ENCODE assay signal across 1 cellular context in the genomic region with DNA sequence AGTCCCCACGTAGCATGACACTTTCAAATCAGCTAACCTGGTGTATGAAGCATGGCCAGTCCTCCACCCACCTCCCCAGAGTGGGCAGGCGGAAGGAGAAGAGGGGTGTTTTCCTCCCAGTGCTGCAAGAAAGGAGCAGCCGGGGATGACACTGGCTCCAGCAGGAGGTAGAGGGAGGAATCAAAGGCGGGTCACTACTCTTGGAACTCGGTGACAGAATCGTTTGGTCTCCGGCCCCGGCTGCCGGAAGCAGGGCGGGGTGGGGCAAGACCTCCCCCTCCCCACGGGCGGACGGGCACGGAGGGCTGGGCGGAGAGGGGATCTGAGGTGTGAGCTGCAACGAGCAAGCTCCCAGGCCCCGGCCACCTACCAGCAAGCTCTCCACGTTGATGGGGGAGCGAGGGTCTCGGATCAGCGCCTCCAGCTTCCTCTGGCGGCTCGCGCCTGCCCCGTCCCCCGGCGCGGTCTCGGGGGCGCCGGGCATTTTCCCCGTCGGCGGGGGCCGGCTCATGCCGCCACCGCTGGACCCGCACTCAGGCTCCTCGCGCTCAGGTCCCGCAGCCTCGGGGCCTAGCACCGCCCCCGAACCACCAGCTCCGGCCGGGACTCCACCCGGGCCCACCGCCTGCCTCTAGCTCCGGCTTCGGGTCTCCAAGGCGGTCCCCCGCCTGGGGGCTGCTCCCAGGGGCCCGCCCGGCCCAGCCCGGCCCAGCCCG.
TF ChIP-seq lines count a peak whose summit lies in the region.

No MANE protein-coding gene starts in this region.

TF ChIP-seq in HepG2, 621 proteins besides CTCF, POLR2A, EP300 and RAD21 (continued from another document and continues in another):
- peak; percentile 94 for TF ChIP-seq HNRNPL (IDR thresholded peaks at IDR 0.05; ENCODE audit: low read depth, low read length)
- no peak for TF ChIP-seq FOSL1 (CRISPR knock-in tag; IDR thresholded peaks at IDR 0.05; ENCODE audit: borderline replicate concordance)
- TF ChIP-seq ZNF337 (CRISPR knock-in tag; IDR thresholded peaks at IDR 0.05; ENCODE audit: borderline replicate concordance, low read depth), result peak; percentile 56; the same call in 1 of the 2 replicates
- peak; percentile 91 for TF ChIP-seq ZNF670 (CRISPR knock-in tag; IDR thresholded peaks at IDR 0.05; ENCODE audit: borderline replicate concordance)
- TF ChIP-seq, protein P1, sequence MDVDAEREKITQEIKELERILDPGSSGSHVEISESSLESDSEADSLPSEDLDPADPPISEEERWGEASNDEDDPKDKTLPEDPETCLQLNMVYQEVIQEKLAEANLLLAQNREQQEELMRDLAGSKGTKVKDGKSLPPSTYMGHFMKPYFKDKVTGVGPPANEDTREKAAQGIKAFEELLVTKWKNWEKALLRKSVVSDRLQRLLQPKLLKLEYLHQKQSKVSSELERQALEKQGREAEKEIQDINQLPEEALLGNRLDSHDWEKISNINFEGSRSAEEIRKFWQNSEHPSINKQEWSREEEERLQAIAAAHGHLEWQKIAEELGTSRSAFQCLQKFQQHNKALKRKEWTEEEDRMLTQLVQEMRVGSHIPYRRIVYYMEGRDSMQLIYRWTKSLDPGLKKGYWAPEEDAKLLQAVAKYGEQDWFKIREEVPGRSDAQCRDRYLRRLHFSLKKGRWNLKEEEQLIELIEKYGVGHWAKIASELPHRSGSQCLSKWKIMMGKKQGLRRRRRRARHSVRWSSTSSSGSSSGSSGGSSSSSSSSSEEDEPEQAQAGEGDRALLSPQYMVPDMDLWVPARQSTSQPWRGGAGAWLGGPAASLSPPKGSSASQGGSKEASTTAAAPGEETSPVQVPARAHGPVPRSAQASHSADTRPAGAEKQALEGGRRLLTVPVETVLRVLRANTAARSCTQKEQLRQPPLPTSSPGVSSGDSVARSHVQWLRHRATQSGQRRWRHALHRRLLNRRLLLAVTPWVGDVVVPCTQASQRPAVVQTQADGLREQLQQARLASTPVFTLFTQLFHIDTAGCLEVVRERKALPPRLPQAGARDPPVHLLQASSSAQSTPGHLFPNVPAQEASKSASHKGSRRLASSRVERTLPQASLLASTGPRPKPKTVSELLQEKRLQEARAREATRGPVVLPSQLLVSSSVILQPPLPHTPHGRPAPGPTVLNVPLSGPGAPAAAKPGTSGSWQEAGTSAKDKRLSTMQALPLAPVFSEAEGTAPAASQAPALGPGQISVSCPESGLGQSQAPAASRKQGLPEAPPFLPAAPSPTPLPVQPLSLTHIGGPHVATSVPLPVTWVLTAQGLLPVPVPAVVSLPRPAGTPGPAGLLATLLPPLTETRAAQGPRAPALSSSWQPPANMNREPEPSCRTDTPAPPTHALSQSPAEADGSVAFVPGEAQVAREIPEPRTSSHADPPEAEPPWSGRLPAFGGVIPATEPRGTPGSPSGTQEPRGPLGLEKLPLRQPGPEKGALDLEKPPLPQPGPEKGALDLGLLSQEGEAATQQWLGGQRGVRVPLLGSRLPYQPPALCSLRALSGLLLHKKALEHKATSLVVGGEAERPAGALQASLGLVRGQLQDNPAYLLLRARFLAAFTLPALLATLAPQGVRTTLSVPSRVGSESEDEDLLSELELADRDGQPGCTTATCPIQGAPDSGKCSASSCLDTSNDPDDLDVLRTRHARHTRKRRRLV (CRISPR knock-in tag; IDR thresholded peaks at IDR 0.05), result peak; percentile 56; the same call in 1 of the 2 replicates
- TF ChIP-seq RBFOX2 (IDR thresholded peaks at IDR 0.05; ENCODE audit: low read depth, low read length), result peak; percentile 95
- TF ChIP-seq AGO2 (optimal IDR thresholded peaks at IDR 0.05; ENCODE audit: low read depth, low read length), result peak; percentile 100
- peak; percentile 80 for TF ChIP-seq SRSF1 (optimal IDR thresholded peaks at IDR 0.05; ENCODE audit: low read depth, low read length)
- TF ChIP-seq ZNF678 (CRISPR knock-in tag; IDR thresholded peaks at IDR 0.05), result peak; percentile 91
- no peak; the same call in 1 of the 2 replicates for TF ChIP-seq ZNF562 (CRISPR knock-in tag; IDR thresholded peaks at IDR 0.05; ENCODE audit: borderline replicate concordance)
- TF ChIP-seq ZSCAN25 (CRISPR knock-in tag; IDR thresholded peaks at IDR 0.05), result 0 out of 2 replicates have a peak, but pooled peaks have one; percentile 67
- no peak for TF ChIP-seq MAFK (conservative IDR thresholded peaks at IDR 0.05 in 1 of 2, IDR thresholded peaks at IDR 0.05 in 1 of 2; ENCODE audit: low read length in 2 of 2)
- TF ChIP-seq PPARG (CRISPR knock-in tag; conservative IDR thresholded peaks at IDR 0.05), result 0 out of 2 replicates have a peak, but pooled peaks have one; percentile 43
- TF ChIP-seq ZNF569 (CRISPR knock-in tag; IDR thresholded peaks at IDR 0.05; ENCODE audit: borderline replicate concordance), result peak; percentile 65; the same call in 1 of the 2 replicates
- peak; percentile 73; the same call in 1 of the 2 replicates for TF ChIP-seq HOXA3 (CRISPR knock-in tag; IDR thresholded peaks at IDR 0.05)
- TF ChIP-seq MATR3 (CRISPR knock-in tag; IDR thresholded peaks at IDR 0.05), result no peak
- TF ChIP-seq ZNF768 (CRISPR knock-in tag; IDR thresholded peaks at IDR 0.05), result peak; percentile 72; the same call in 1 of the 2 replicates
- TF ChIP-seq SIX4 (CRISPR knock-in tag; IDR thresholded peaks at IDR 0.05), result peak; percentile 66; the same call in 1 of the 2 replicates
- peak; percentile 60; the same call in 1 of the 2 replicates for TF ChIP-seq ZNF431 (CRISPR knock-in tag; IDR thresholded peaks at IDR 0.05; ENCODE audit: borderline replicate concordance, low read depth)
- TF ChIP-seq, protein P2, sequence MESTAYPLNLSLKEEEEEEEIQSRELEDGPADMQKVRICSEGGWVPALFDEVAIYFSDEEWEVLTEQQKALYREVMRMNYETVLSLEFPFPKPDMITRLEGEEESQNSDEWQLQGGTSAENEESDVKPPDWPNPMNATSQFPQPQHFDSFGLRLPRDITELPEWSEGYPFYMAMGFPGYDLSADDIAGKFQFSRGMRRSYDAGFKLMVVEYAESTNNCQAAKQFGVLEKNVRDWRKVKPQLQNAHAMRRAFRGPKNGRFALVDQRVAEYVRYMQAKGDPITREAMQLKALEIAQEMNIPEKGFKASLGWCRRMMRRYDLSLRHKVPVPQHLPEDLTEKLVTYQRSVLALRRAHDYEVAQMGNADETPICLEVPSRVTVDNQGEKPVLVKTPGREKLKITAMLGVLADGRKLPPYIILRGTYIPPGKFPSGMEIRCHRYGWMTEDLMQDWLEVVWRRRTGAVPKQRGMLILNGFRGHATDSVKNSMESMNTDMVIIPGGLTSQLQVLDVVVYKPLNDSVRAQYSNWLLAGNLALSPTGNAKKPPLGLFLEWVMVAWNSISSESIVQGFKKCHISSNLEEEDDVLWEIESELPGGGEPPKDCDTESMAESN (CRISPR knock-in tag; conservative IDR thresholded peaks at IDR 0.05), result peak; percentile 83
- 0 out of 2 replicates have a peak, but pooled peaks have one; percentile 46 for TF ChIP-seq ZNF850 (CRISPR knock-in tag; conservative IDR thresholded peaks at IDR 0.05)
- no peak for TF ChIP-seq ZNF496 (CRISPR knock-in tag; IDR thresholded peaks at IDR 0.05; ENCODE audit: insufficient replicate concordance)
- TF ChIP-seq FOXM1 (CRISPR knock-in tag; IDR thresholded peaks at IDR 0.05), result no peak
- TF ChIP-seq, protein P3, sequence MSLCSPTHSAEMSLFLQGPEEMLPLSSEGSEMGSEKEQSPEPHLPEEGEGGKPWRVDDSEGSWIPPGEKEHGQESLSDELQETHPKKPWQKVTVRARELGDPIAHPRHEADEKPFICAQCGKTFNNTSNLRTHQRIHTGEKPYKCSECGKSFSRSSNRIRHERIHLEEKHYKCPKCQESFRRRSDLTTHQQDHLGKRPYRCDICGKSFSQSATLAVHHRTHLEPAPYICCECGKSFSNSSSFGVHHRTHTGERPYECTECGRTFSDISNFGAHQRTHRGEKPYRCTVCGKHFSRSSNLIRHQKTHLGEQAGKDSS (CRISPR knock-in tag; IDR thresholded peaks at IDR 0.05; ENCODE audit: borderline replicate concordance, low read depth), result peak; percentile 66; the same call in 1 of the 2 replicates
- no peak; the same call in 1 of the 2 replicates for TF ChIP-seq SSRP1 (CRISPR knock-in tag; IDR thresholded peaks at IDR 0.05)
- peak; percentile 90 for TF ChIP-seq KDM2A (CRISPR knock-in tag; IDR thresholded peaks at IDR 0.05; ENCODE audit: borderline replicate concordance, low read depth)
- peak; percentile 94 for TF ChIP-seq ZBTB7A (CRISPR knock-in tag; IDR thresholded peaks at IDR 0.05)
- TF ChIP-seq XRCC5 (optimal IDR thresholded peaks at IDR 0.05; ENCODE audit: low read length), result peak; percentile 61
- TF ChIP-seq ZNF605 (CRISPR knock-in tag; IDR thresholded peaks at IDR 0.05), result peak; percentile 81
- TF ChIP-seq, protein P4, sequence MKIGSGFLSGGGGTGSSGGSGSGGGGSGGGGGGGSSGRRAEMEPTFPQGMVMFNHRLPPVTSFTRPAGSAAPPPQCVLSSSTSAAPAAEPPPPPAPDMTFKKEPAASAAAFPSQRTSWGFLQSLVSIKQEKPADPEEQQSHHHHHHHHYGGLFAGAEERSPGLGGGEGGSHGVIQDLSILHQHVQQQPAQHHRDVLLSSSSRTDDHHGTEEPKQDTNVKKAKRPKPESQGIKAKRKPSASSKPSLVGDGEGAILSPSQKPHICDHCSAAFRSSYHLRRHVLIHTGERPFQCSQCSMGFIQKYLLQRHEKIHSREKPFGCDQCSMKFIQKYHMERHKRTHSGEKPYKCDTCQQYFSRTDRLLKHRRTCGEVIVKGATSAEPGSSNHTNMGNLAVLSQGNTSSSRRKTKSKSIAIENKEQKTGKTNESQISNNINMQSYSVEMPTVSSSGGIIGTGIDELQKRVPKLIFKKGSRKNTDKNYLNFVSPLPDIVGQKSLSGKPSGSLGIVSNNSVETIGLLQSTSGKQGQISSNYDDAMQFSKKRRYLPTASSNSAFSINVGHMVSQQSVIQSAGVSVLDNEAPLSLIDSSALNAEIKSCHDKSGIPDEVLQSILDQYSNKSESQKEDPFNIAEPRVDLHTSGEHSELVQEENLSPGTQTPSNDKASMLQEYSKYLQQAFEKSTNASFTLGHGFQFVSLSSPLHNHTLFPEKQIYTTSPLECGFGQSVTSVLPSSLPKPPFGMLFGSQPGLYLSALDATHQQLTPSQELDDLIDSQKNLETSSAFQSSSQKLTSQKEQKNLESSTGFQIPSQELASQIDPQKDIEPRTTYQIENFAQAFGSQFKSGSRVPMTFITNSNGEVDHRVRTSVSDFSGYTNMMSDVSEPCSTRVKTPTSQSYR (CRISPR knock-in tag; IDR thresholded peaks at IDR 0.05; ENCODE audit: borderline replicate concordance), result peak; percentile 72; the same call in 1 of the 2 replicates
- peak; percentile 46 for TF ChIP-seq GABPA (IDR thresholded peaks at IDR 0.05; ENCODE audit: low read depth, low read length)
- TF ChIP-seq GABPA (CRISPR knock-in tag; IDR thresholded peaks at IDR 0.05; ENCODE audit: low read depth), result peak; percentile 79
- TF ChIP-seq, protein P5, sequence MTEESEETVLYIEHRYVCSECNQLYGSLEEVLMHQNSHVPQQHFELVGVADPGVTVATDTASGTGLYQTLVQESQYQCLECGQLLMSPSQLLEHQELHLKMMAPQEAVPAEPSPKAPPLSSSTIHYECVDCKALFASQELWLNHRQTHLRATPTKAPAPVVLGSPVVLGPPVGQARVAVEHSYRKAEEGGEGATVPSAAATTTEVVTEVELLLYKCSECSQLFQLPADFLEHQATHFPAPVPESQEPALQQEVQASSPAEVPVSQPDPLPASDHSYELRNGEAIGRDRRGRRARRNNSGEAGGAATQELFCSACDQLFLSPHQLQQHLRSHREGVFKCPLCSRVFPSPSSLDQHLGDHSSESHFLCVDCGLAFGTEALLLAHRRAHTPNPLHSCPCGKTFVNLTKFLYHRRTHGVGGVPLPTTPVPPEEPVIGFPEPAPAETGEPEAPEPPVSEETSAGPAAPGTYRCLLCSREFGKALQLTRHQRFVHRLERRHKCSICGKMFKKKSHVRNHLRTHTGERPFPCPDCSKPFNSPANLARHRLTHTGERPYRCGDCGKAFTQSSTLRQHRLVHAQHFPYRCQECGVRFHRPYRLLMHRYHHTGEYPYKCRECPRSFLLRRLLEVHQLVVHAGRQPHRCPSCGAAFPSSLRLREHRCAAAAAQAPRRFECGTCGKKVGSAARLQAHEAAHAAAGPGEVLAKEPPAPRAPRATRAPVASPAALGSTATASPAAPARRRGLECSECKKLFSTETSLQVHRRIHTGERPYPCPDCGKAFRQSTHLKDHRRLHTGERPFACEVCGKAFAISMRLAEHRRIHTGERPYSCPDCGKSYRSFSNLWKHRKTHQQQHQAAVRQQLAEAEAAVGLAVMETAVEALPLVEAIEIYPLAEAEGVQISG (CRISPR knock-in tag; IDR thresholded peaks at IDR 0.05), result peak; percentile 35; the same call in 1 of the 2 replicates
- peak; percentile 78; the same call in 1 of the 2 replicates for TF ChIP-seq GATAD2A (CRISPR knock-in tag; IDR thresholded peaks at IDR 0.05)
- peak in 1 of 2 experiments; percentile 83; a peak in 1 of 4 replicates for TF ChIP-seq KLF16 (CRISPR knock-in tag; IDR thresholded peaks at IDR 0.05)
- TF ChIP-seq, protein P6, sequence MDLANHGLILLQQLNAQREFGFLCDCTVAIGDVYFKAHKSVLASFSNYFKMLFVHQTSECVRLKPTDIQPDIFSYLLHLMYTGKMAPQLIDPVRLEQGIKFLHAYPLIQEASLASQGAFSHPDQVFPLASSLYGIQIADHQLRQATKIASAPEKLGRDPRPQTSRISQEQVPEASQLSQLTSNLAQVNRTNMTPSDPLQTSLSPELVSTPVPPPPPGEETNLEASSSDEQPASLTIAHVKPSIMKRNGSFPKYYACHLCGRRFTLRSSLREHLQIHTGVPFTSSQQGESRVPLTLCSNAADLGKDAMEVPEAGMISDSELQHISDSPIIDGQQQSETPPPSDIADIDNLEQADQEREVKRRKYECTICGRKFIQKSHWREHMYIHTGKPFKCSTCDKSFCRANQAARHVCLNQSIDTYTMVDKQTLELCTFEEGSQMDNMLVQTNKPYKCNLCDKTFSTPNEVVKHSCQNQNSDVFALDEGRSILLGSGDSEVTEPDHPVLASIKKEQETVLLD (CRISPR knock-in tag; IDR thresholded peaks at IDR 0.05; ENCODE audit: low read depth), result peak; percentile 75
- TF ChIP-seq, protein P7, sequence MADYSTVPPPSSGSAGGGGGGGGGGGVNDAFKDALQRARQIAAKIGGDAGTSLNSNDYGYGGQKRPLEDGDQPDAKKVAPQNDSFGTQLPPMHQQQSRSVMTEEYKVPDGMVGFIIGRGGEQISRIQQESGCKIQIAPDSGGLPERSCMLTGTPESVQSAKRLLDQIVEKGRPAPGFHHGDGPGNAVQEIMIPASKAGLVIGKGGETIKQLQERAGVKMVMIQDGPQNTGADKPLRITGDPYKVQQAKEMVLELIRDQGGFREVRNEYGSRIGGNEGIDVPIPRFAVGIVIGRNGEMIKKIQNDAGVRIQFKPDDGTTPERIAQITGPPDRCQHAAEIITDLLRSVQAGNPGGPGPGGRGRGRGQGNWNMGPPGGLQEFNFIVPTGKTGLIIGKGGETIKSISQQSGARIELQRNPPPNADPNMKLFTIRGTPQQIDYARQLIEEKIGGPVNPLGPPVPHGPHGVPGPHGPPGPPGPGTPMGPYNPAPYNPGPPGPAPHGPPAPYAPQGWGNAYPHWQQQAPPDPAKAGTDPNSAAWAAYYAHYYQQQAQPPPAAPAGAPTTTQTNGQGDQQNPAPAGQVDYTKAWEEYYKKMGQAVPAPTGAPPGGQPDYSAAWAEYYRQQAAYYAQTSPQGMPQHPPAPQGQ (CRISPR knock-in tag; IDR thresholded peaks at IDR 0.05; ENCODE audit: borderline replicate concordance), result peak; percentile 76; the same call in 1 of the 2 replicates
- TF ChIP-seq ZEB1 (IDR thresholded peaks at IDR 0.05; ENCODE audit: insufficient replicate concordance, low read depth), result no peak
- TF ChIP-seq ZNF354B (CRISPR knock-in tag; IDR thresholded peaks at IDR 0.05), result peak; percentile 11; the same call in 1 of the 2 replicates
- TF ChIP-seq HOXD1 (CRISPR knock-in tag; IDR thresholded peaks at IDR 0.05), result peak; percentile 77
- peak; percentile 86; the same call in 1 of the 2 replicates for TF ChIP-seq ZNF761 (CRISPR knock-in tag; conservative IDR thresholded peaks at IDR 0.05)
